Comparison of ENCODE assay signal across 14 cellular contexts in the genomic region with DNA sequence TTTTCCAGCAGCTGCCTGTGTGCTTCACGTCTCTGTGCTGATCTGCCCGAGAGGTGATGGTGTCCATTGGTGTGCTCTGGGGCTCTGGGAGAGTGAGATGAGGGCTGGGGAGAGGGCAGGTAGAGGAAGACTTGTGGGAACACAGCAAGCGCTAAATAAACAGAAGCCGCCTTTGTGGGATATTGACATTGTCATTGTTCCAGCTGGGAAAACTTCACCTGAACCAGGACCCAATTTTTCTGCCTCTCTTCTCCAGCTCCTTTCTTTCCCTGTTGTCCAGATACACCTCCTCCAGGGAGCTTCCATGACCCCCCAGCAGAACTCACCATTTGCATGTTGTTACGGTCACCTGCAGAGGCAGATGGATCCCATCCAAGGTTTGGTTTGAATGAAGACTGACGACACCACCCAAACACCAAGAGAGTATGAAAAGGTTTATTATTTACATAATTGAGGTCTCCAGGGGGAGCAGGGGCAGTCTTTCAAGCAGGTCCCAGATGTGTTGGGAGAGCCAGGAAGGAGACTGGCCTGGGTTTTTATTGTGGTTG. TPM values are rescaled to one million over a fixed set of nuclear protein-coding genes. Genes with fewer than 3 reads are reported as not detected.
DNase-seq lines count a peak whose midpoint lies in the region; ATAC-seq, FAIRE-seq and TF ChIP-seq lines count a peak whose summit lies in the region.
"Had no signal": no experiment of that assay in that cellular context is flagged by ENCODE, and none has a peak within 500 bp of the region (broad histone marks: within the 10 kb centered on the region; RNA-seq: fewer than 3 reads in every experiment).

No MANE protein-coding gene starts in this region.

- H3K79me2 ChIP-seq in astrocyte (ENCODE audit: insufficient read depth, low read length): peaks cover 32% of the 10 kb centered on the region
- H3K79me2 ChIP-seq in osteoblast (ENCODE audit: insufficient read depth, low read length): peaks cover 30% of the 10 kb centered on the region

- no peak for TF ChIP-seq CTCF in astrocyte (IDR thresholded peaks at IDR 0.05; ENCODE audit: insufficient read depth, low read depth, low read length)
- no peak for TF ChIP-seq CTCF in osteoblast (IDR thresholded peaks at IDR 0.05; ENCODE audit: extremely low read depth, low read depth, low read length)

- DNase-seq in NCI-H1417 (lab: John Stamatoyannopoulos, UW): peak in 2 of 3 experiments; percentile 56 to 69
- no peak for DNase-seq in NCI-H1417 treated with DMSO at 0.1 percent for 48 hours (lab: John Stamatoyannopoulos, UW)
- peak; percentile 31 to 78 for DNase-seq in NCI-H2081 (lab: John Stamatoyannopoulos, UW)
- no peak for DNase-seq in astrocyte (ENCODE audit: low read depth)
- DNase-seq in osteoblast (ENCODE audit: insufficient read length, low spot score, missing footprints): peak; percentile 54
- DNase-seq in activated CD8-positive, alpha-beta T cell treated with anti-CD3 and anti-CD28 coated beads, Interleukin-2, amount 10 ng/mL, durations not matched to agents 7 days and 5 days: no peak
- no peak for DNase-seq in GOT3 (lab: John Stamatoyannopoulos, UW)
- DNase-seq: DMS79, T-helper 2 cell had no signal

- H2AFZ ChIP-seq in astrocyte (ENCODE audit: low read depth, low read length): no peak overlapping the region
- no peak overlapping the region for H2AFZ ChIP-seq in osteoblast (ENCODE audit: low read length)

- H3K9ac ChIP-seq in astrocyte (ENCODE audit: low read length): no peak overlapping the region

- H4K20me1 ChIP-seq in astrocyte (ENCODE audit: insufficient read depth, low read length) (peaks cover 4% of the 10 kb centered on the region), osteoblast (ENCODE audit: insufficient read depth, low read length) (peaks cover under 1% of the 10 kb centered on the region)

- no peak for FAIRE-seq in astrocyte (lab: Jason Lieb, UNC)
- FAIRE-seq: GM12878 had no signal

- H3K4me3 Mint-ChIP-seq in astrocyte (ENCODE audit: unreplicated experiment): no peak overlapping the region
- no peak overlapping the region for H3K4me3 Mint-ChIP-seq in activated CD8-positive, alpha-beta T cell treated with anti-CD3 and anti-CD28 coated beads, Interleukin-2, amount 10 ng/mL, durations not matched to agents 7 days and 5 days
- H3K4me3 Mint-ChIP-seq: dendritic cell treated with granulocyte-macrophage colony-stimulating factor and Interleukin-4, amounts not matched to agents 40 ng/mL and 50 ng/mL, for 4 days had no signal

- no peaks in the 10 kb centered on the region for H3K9me3 Mint-ChIP-seq in astrocyte (ENCODE audit: unreplicated experiment)
- H3K9me3 Mint-ChIP-seq in activated CD8-positive, alpha-beta T cell treated with anti-CD3 and anti-CD28 coated beads, Interleukin-2, amount 10 ng/mL, durations not matched to agents 7 days and 5 days (ENCODE audit: insufficient read depth): no peaks in the 10 kb centered on the region
- H3K9me3 Mint-ChIP-seq: dendritic cell treated with granulocyte-macrophage colony-stimulating factor and Interleukin-4, amounts not matched to agents 40 ng/mL and 50 ng/mL, for 4 days had no signal

- H3K36me3 ChIP-seq in astrocyte (ENCODE audit: insufficient read depth, low read length): no peaks in the 10 kb centered on the region
- no peaks in the 10 kb centered on the region for H3K36me3 ChIP-seq in osteoblast (ENCODE audit: insufficient read depth, low read length)
- H3K36me3 ChIP-seq: thoracic aorta had no signal

- H3K27me3 ChIP-seq in astrocyte (ENCODE audit: insufficient read depth, low read length) (no peaks in the 10 kb centered on the region), osteoblast (ENCODE audit: insufficient read depth, low read length) (no peaks in the 10 kb centered on the region)

- H3K27ac Mint-ChIP-seq in astrocyte (ENCODE audit: unreplicated experiment): peak overlapping the region; percentile 98
- H3K27ac Mint-ChIP-seq in activated CD8-positive, alpha-beta T cell treated with anti-CD3 and anti-CD28 coated beads, Interleukin-2, amount 10 ng/mL, durations not matched to agents 7 days and 5 days: no peak overlapping the region
- H3K27ac Mint-ChIP-seq: dendritic cell treated with granulocyte-macrophage colony-stimulating factor and Interleukin-4, amounts not matched to agents 40 ng/mL and 50 ng/mL, for 4 days had no signal

- H3K4me3 ChIP-seq in astrocyte (ENCODE audit: insufficient read depth, low read depth, low read length): no peak overlapping the region
- H3K4me3 ChIP-seq in osteoblast (ENCODE audit: insufficient read depth, low read length): no peak overlapping the region
- H3K4me3 ChIP-seq: GM12878, thoracic aorta had no signal

- no peaks in the 10 kb centered on the region for H3K27me3 Mint-ChIP-seq in astrocyte (ENCODE audit: low read depth, unreplicated experiment)
- H3K27me3 Mint-ChIP-seq in activated CD8-positive, alpha-beta T cell treated with anti-CD3 and anti-CD28 coated beads, Interleukin-2, amount 10 ng/mL, durations not matched to agents 7 days and 5 days (ENCODE audit: low read depth): peaks cover 7% of the 10 kb centered on the region

- H3K9me3 ChIP-seq in astrocyte (ENCODE audit: insufficient read depth, low read depth, low read length): no peaks in the 10 kb centered on the region
- no peaks in the 10 kb centered on the region for H3K9me3 ChIP-seq in osteoblast (ENCODE audit: low read depth, low read length)
- H3K9me3 ChIP-seq: thoracic aorta had no signal

- ATAC-seq in GM18873 (IDR thresholded peaks at IDR 0.05; ENCODE audit: low FRiP score, unreplicated experiment): no peak
- ATAC-seq in activated CD8-positive, alpha-beta T cell treated with anti-CD3 and anti-CD28 coated beads, Interleukin-2, amount 10 ng/mL, durations not matched to agents 7 days and 5 days: no peak
- ATAC-seq: GM12878 had no signal

- POLR2A ChIA-PET in activated CD8-positive, alpha-beta T cell treated with anti-CD3 and anti-CD28 coated beads, Interleukin-2, amount 10 ng/mL, durations not matched to agents 7 days and 5 days (lab: Charles Lee): no interaction called here

- no peaks in the 10 kb centered on the region for H3K36me3 Mint-ChIP-seq in astrocyte (ENCODE audit: low read depth, unreplicated experiment)
- H3K36me3 Mint-ChIP-seq in activated CD8-positive, alpha-beta T cell treated with anti-CD3 and anti-CD28 coated beads, Interleukin-2, amount 10 ng/mL, durations not matched to agents 7 days and 5 days (ENCODE audit: low read depth): no peaks in the 10 kb centered on the region

- H3K4me1 ChIP-seq in astrocyte (ENCODE audit: insufficient read depth, low read length): peaks cover 71% of the 10 kb centered on the region
- H3K4me1 ChIP-seq in osteoblast (ENCODE audit: insufficient read depth, low read length): peaks cover 56% of the 10 kb centered on the region

- H3K27ac ChIP-seq in astrocyte (ENCODE audit: low read depth, low read length) (peak overlapping the region; percentile 88), osteoblast (ENCODE audit: low read depth, low read length) (no peak overlapping the region)
- H3K27ac ChIP-seq: 22Rv1 had no signal

- H3K4me2 ChIP-seq in astrocyte (ENCODE audit: low read length) (peak overlapping the region; percentile 69), osteoblast (ENCODE audit: insufficient read depth, low read length) (no peak overlapping the region)

- CTCF ChIA-PET in activated CD8-positive, alpha-beta T cell treated with anti-CD3 and anti-CD28 coated beads, Interleukin-2, amount 10 ng/mL, durations not matched to agents 7 days and 5 days (lab: Charles Lee): interaction anchor here (2.3 to 3.2 kb wide), 2 partner anchors 36 to 42 kb away, joined by 8 to 12 read pairs; a partner anchor contains a TSS

- H3K4me1 Mint-ChIP-seq in astrocyte (ENCODE audit: low read depth, unreplicated experiment): peaks cover 66% of the 10 kb centered on the region
- peaks cover 50% of the 10 kb centered on the region for H3K4me1 Mint-ChIP-seq in activated CD8-positive, alpha-beta T cell treated with anti-CD3 and anti-CD28 coated beads, Interleukin-2, amount 10 ng/mL, durations not matched to agents 7 days and 5 days (ENCODE audit: low read depth)

RNA-seq across cellular contexts. Expression of a gene that starts 3.6 kb away (rescaled TPM):
- total RNA-seq in astrocyte: 319 and 373 TPM in 2 replicates
- total RNA-seq in osteoblast: 73.4 and 81.4 TPM in 2 replicates
- 1 to 10 TPM; 7.9 to 8.7 TPM for total RNA-seq in activated CD8-positive, alpha-beta T cell treated with anti-CD3 and anti-CD28 coated beads, Interleukin-2, amount 10 ng/mL, durations not matched to agents 7 days and 5 days

RNA-seq across cellular contexts. Expression of a gene that starts 42.8 kb away (rescaled TPM):
- 25.8 and 26.8 TPM in 2 replicates for total RNA-seq in astrocyte
- total RNA-seq in osteoblast: 43.4 and 54.8 TPM in 2 replicates
- total RNA-seq in activated CD8-positive, alpha-beta T cell treated with anti-CD3 and anti-CD28 coated beads, Interleukin-2, amount 10 ng/mL, durations not matched to agents 7 days and 5 days: 10 to 100 TPM; 18.1 to 21.2 TPM

RNA-seq across cellular contexts. Expression of a gene that starts 57.3 kb away (rescaled TPM):
- 1.00 and 1.2 TPM in 2 replicates for total RNA-seq in astrocyte
- total RNA-seq in osteoblast: 0.59 and 1.1 TPM in 2 replicates
- not detected for total RNA-seq in activated CD8-positive, alpha-beta T cell treated with anti-CD3 and anti-CD28 coated beads, Interleukin-2, amount 10 ng/mL, durations not matched to agents 7 days and 5 days
- total RNA-seq: GM12878 had no signal

Comparison
In these comparisons a context has a peak if more than half of its experiments do, and no peak if none do; other contexts are left out.
1. DNase-seq: peak in NCI-H1417 (2 of 3), NCI-H2081 (2 of 2) and osteoblast (single experiment); none in NCI-H1417 treated with DMSO at 0.1 percent for 48 hours (single experiment), astrocyte (single experiment), activated CD8-positive, alpha-beta T cell treated with anti-CD3 and anti-CD28 coated beads, Interleukin-2, amount 10 ng/mL, durations not matched to agents 7 days and 5 days (single experiment) and GOT3 (single experiment).